Comparison of ENCODE assay signal across 2 cellular contexts in the genomic region with DNA sequence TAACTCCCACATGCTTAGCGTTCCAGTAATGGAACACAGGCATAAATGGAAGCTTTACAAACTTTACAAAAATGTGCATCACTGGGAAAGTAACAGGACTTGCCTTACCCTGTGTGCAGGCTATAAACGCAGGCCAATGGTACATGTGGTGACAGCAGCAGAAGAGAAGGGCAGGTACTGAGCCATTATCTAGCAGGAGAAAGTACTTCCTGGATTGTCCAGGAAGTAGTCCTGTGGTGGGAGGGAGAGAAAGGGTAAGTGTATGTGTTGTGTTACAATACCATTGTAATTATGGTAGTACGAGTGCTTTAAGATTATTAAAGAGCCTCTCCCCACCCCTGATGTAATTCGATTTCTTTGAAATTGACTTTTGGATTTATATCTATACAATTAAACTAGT.
TF ChIP-seq lines count a peak whose summit lies in the region.

No MANE protein-coding gene starts in this region.

TF ChIP-seq in IMR-90, 13 proteins besides CTCF, POLR2A, EP300 and RAD21:
- TF ChIP-seq MAFK (IDR thresholded peaks at IDR 0.05; ENCODE audit: low read depth, low read length) (no peak), CHD1 (IDR thresholded peaks at IDR 0.05; ENCODE audit: low read depth, low read length) (no peak), RCOR1 (IDR thresholded peaks at IDR 0.05; ENCODE audit: insufficient replicate concordance, low read length) (no peak), SMC3 (IDR thresholded peaks at IDR 0.05; ENCODE audit: low read depth, low read length) (no peak), MAZ (IDR thresholded peaks at IDR 0.05; ENCODE audit: borderline replicate concordance, low read depth, low read length) (no peak), NFE2L2 (IDR thresholded peaks at IDR 0.05; ENCODE audit: low read depth, low read length) (no peak), RFX5 (IDR thresholded peaks at IDR 0.05; ENCODE audit: low read depth, low read length) (no peak), MXI1 (IDR thresholded peaks at IDR 0.05; ENCODE audit: borderline replicate concordance, low read depth, low read length) (no peak), FOS (IDR thresholded peaks at IDR 0.05; ENCODE audit: low read depth, low read length) (no peak), CEBPB (IDR thresholded peaks at IDR 0.05; ENCODE audit: low read depth, low read length) (no peak), BHLHE40 (IDR thresholded peaks at IDR 0.05; ENCODE audit: low read depth, low read length) (no peak)
- TF ChIP-seq, protein P1, sequence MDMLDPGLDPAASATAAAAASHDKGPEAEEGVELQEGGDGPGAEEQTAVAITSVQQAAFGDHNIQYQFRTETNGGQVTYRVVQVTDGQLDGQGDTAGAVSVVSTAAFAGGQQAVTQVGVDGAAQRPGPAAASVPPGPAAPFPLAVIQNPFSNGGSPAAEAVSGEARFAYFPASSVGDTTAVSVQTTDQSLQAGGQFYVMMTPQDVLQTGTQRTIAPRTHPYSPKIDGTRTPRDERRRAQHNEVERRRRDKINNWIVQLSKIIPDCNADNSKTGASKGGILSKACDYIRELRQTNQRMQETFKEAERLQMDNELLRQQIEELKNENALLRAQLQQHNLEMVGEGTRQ (IDR thresholded peaks at IDR 0.05; ENCODE audit: low read depth, low read length) = no peak
- TF ChIP-seq, protein P2, sequence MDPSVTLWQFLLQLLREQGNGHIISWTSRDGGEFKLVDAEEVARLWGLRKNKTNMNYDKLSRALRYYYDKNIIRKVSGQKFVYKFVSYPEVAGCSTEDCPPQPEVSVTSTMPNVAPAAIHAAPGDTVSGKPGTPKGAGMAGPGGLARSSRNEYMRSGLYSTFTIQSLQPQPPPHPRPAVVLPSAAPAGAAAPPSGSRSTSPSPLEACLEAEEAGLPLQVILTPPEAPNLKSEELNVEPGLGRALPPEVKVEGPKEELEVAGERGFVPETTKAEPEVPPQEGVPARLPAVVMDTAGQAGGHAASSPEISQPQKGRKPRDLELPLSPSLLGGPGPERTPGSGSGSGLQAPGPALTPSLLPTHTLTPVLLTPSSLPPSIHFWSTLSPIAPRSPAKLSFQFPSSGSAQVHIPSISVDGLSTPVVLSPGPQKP (IDR thresholded peaks at IDR 0.05; ENCODE audit: borderline replicate concordance, low read depth, low read length) = no peak
TF ChIP-seq in IMR-90: peak in this region for 0.

TF ChIP-seq in WTC11, 78 proteins besides CTCF, POLR2A, EP300 and RAD21:
- TF ChIP-seq, protein P3, sequence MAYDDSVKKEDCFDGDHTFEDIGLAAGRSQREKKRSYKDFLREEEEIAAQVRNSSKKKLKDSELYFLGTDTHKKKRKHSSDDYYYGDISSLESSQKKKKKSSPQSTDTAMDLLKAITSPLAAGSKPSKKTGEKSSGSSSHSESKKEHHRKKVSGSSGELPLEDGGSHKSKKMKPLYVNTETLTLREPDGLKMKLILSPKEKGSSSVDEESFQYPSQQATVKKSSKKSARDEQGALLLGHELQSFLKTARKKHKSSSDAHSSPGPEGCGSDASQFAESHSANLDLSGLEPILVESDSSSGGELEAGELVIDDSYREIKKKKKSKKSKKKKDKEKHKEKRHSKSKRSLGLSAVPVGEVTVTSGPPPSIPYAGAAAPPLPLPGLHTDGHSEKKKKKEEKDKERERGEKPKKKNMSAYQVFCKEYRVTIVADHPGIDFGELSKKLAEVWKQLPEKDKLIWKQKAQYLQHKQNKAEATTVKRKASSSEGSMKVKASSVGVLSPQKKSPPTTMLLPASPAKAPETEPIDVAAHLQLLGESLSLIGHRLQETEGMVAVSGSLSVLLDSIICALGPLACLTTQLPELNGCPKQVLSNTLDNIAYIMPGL (CRISPR knock-in tag; IDR thresholded peaks at IDR 0.05) = no peak
- TF ChIP-seq, protein P4, sequence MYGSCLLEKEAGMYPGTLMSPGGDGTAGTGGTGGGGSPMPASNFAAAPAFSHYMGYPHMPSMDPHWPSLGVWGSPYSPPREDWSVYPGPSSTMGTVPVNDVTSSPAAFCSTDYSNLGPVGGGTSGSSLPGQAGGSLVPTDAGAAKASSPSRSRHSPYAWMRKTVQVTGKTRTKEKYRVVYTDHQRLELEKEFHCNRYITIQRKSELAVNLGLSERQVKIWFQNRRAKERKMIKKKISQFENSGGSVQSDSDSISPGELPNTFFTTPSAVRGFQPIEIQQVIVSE (CRISPR knock-in tag; IDR thresholded peaks at IDR 0.05; ENCODE audit: borderline replicate concordance) = no peak
- TF ChIP-seq JAZF1 (CRISPR knock-in tag; IDR thresholded peaks at IDR 0.05) (no peak), CBFB (CRISPR knock-in tag; IDR thresholded peaks at IDR 0.05; ENCODE audit: low read depth) (no peak)
